Comparison of ENCODE assay signal across 7 cellular contexts in the genomic region with DNA sequence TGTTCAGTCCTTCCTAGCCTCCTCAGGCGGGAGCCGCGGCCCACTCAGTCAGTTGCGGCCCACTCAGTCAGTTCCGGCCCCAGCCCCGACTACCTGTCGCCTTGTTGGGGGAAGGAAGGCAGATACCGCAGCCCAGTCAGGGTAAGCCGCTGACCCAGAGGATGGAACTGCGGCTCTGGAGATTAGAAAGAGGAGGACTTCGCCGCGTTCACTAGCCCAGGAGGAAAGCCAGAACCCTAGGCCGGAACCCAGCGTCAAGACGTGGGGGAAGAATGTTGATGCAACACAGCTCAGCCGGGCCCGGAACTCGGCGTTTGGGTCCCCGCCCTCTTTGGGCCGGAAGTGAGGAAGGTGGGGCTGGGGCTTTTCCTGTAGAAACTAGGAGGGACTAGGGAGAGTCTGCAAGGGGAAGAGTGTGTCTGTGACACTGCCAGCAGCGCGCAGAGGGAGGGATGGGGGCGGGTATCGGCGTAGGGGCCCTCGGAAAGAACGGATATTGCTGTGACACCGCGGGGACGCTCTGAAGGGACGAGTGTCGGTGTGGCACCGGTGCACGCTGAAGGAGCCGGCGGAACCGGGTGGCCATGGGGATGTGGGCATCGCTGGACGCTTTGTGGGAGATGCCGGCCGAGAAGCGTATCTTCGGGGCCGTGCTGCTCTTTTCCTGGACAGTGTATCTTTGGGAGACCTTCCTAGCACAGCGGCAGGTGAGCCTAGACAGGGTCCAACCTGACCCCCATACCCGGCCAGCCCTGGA. TPM values are rescaled to one million over a fixed set of nuclear protein-coding genes. Genes with fewer than 3 reads are reported as not detected.
DNase-seq lines count a peak whose midpoint lies in the region; ATAC-seq, FAIRE-seq and TF ChIP-seq lines count a peak whose summit lies in the region.

A gene (plus strand): TSS at position 549 of the 757 bp plus-strand sequence. CDS start 36 bp downstream, at position 585.

- no peak for TF ChIP-seq CTCF in hepatocyte (IDR thresholded peaks at IDR 0.05; ENCODE audit: poor library complexity)

- H3K9me2 ChIP-seq in hepatocyte (replicated peaks; ENCODE audit: insufficient read depth) = no peaks in the 10 kb centered on the region

- FAIRE-seq in GM18507 (lab: Jason Lieb, UNC) = peak; percentile 97

- H3K27ac ChIP-seq in hepatocyte = peak within 1 kb of the TSS; percentile 98

- peaks cover 65% of the 10 kb centered on the region for H3K79me2 ChIP-seq in hepatocyte

- no peaks in the 10 kb centered on the region for H4K20me1 ChIP-seq in hepatocyte (ENCODE audit: insufficient read depth, poor library complexity, severe bottlenecking)

- H3K27me3 ChIP-seq in hepatocyte = no peaks in the 10 kb centered on the region

- peak within 1 kb of the TSS; percentile 90 for H2AFZ ChIP-seq in hepatocyte

- peak within 1 kb of the TSS; percentile 89 for H3K4me2 ChIP-seq in hepatocyte

- peaks cover 7% of the 10 kb centered on the region for H3K4me1 ChIP-seq in hepatocyte (ENCODE audit: insufficient read depth)

- H3K4me3 ChIP-seq in hepatocyte = peak within 1 kb of the TSS; percentile 75

- 2% methylated on average over 40 of the region's 48 CpGs for WGBS in hepatocyte (ENCODE audit: low lambda C conversion rate, missing lambda C conversion rate)

- DNase-seq in GM18507 (ENCODE audit: extremely low spot score, insufficient read length, low read depth) (peak; percentile 77), NCI-H2081 (lab: John Stamatoyannopoulos, UW) (peak; percentile 99 to 100), T1000 (lab: John Stamatoyannopoulos, UW) (peak; percentile 94), astrocyte of the hippocampus (ENCODE audit: low read depth, low spot score) (peak; percentile 98), hepatocyte (ENCODE audit: low spot score) (peak; percentile 98), renal cortical epithelial cell (ENCODE audit: low read depth) (peak; percentile 90)

- no peaks in the 10 kb centered on the region for H3K9me3 ChIP-seq in hepatocyte (ENCODE audit: low read depth)

- ATAC-seq in HG02981 (IDR thresholded peaks at IDR 0.05; ENCODE audit: unreplicated experiment) = peak; percentile 93

- H3K36me3 ChIP-seq in hepatocyte (replicated peaks; ENCODE audit: insufficient read depth, low read depth) = no peaks in the 10 kb centered on the region

RNA-seq across cellular contexts. Expression of the gene that starts here (rescaled TPM):
- 56.1 and 58.9 TPM in 2 replicates for total RNA-seq in hepatocyte
- polyA plus RNA-seq in hepatocyte = 32.6 and 35.6 TPM in 2 replicates
- total RNA-seq in renal cortical epithelial cell = 88.9 and 140 TPM in 2 replicates

Comparison
In these comparisons a context has a peak if more than half of its experiments do, and no peak if none do; other contexts are left out.
1. Peak in every context shown above with its lines: DNase-seq, ATAC-seq, H3K4me3 ChIP-seq and H3K27ac ChIP-seq.